ENCODE assay signal across 18 cellular contexts in the genomic region with DNA sequence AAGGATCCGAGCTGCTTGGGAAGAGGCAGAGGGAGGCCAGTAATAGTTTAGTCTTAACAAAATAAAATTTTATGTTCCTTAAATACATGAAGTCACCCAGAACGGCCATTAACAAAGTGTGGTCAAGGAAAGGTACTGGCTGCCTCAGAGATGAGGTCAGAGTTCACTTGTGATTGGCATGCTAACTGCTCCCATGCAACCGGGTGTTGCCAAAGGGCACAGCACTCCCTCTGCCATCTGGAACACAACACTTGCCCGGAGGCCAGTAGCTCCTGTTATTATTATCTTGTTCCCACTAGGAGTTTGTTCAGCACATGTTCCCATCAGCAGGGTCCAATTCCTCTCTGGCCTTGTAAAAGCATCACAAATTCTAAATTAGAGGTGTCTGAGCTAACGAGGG.
DNase-seq lines count a peak whose midpoint lies in the region; ATAC-seq, FAIRE-seq and TF ChIP-seq lines count a peak whose summit lies in the region.
"Had no signal": no experiment of that assay in that cellular context is flagged by ENCODE, and none has a peak within 500 bp of the region (broad histone marks: within the 10 kb centered on the region; RNA-seq: fewer than 3 reads in every experiment).

No MANE protein-coding gene starts in this region.

- H3K36me3 ChIP-seq in adipocyte (ENCODE audit: control insufficient read depth, insufficient read depth, low read length, severe bottlenecking) (no peaks in the 10 kb centered on the region), suprapubic skin (no peaks in the 10 kb centered on the region)

- TF ChIP-seq POLR2A in suprapubic skin (IDR thresholded peaks at IDR 0.05) = no peak
- no peak for TF ChIP-seq POLR2A in GM12892 (IDR thresholded peaks at IDR 0.05; ENCODE audit: low read depth, low read length)

- TF ChIP-seq EP300 in suprapubic skin (IDR thresholded peaks at IDR 0.05) = no peak

- WGBS in suprapubic skin = 56% methylated on average over 5 of the region's 5 CpGs

- H3K4me3 ChIP-seq in adipocyte (ENCODE audit: low read length) (no peak overlapping the region), suprapubic skin (no peak overlapping the region)
- H3K4me3 ChIP-seq: smooth muscle cell had no signal

- peak; percentile 41 for DNase-seq in NCI-H2171 treated with DMSO at 0.1 percent for 48 hours (lab: John Stamatoyannopoulos, UW)
- DNase-seq in NCI-H2171 (lab: John Stamatoyannopoulos, UW) = no peak
- DNase-seq in adipocyte (ENCODE audit: low read depth) = peak; percentile 17
- DNase-seq in left lobe of liver (ENCODE audit: low spot score) = peak; percentile 86
- DNase-seq in suprapubic skin (ENCODE audit: low spot score in 2 of 2) = no peak
- no peak for DNase-seq in stimulated activated CD4-positive, alpha-beta T cell treated with anti-CD3 and anti-CD28 coated beads, Interleukin-4, amount 100 ng/mL, for 4 hours
- no peak for DNase-seq in activated naive CD4-positive, alpha-beta T cell (lab: John Stamatoyannopoulos, UW)
- DNase-seq in GM12892 (ENCODE audit: insufficient read length) = no peak
- DNase-seq: 8988T, activated B cell treated with CpG ODN at 0.5 μM for 24 hours, DMS79 treated with DMSO at 0.1 percent for 48 hours, midbrain, NCI-H1694 treated with DMSO at 0.1 percent for 48 hours, SHP77 had no signal

- H3K9me3 ChIP-seq in adipocyte (ENCODE audit: control insufficient read depth, low read length) = no peaks in the 10 kb centered on the region
- H3K9me3 ChIP-seq in suprapubic skin = no peaks in the 10 kb centered on the region

- FAIRE-seq in GM12892 (lab: Jason Lieb, UNC) = no peak
- FAIRE-seq: colon, H1 had no signal

- H3K27ac ChIP-seq in suprapubic skin = peak overlapping the region; percentile 57

- ATAC-seq in left lobe of liver = peak; percentile 85
- ATAC-seq: stimulated activated effector memory CD8-positive, alpha-beta T cell treated with anti-CD3 and anti-CD28 coated beads, Interleukin-12 subunit alpha, Interleukin-12 subunit beta, amount 100 ng/mL, for 72 hours had no signal

- H3K4me1 ChIP-seq in adipocyte (ENCODE audit: control insufficient read depth, insufficient read depth, low read length) (peaks cover 45% of the 10 kb centered on the region), suprapubic skin (peaks cover 16% of the 10 kb centered on the region)

- H3K9ac ChIP-seq in adipocyte (ENCODE audit: low read length) = peak overlapping the region; percentile 7

- H3K27me3 ChIP-seq in adipocyte (replicated peaks; ENCODE audit: control insufficient read depth, insufficient read depth, low read length) (no peaks in the 10 kb centered on the region), suprapubic skin (no peaks in the 10 kb centered on the region)

- TF ChIP-seq CTCF in suprapubic skin (IDR thresholded peaks at IDR 0.05) = no peak

Comparison
In these comparisons a context has a peak if more than half of its experiments do, and no peak if none do; other contexts are left out.
1. DNase-seq: peak in NCI-H2171 treated with DMSO at 0.1 percent for 48 hours (single experiment), adipocyte (single experiment) and left lobe of liver (single experiment); none in NCI-H2171 (single experiment), suprapubic skin (0 of 2), stimulated activated CD4-positive, alpha-beta T cell treated with anti-CD3 and anti-CD28 coated beads, Interleukin-4, amount 100 ng/mL, for 4 hours (0 of 2), activated naive CD4-positive, alpha-beta T cell (0 of 4) and GM12892 (single experiment).